In the genomic region with DNA sequence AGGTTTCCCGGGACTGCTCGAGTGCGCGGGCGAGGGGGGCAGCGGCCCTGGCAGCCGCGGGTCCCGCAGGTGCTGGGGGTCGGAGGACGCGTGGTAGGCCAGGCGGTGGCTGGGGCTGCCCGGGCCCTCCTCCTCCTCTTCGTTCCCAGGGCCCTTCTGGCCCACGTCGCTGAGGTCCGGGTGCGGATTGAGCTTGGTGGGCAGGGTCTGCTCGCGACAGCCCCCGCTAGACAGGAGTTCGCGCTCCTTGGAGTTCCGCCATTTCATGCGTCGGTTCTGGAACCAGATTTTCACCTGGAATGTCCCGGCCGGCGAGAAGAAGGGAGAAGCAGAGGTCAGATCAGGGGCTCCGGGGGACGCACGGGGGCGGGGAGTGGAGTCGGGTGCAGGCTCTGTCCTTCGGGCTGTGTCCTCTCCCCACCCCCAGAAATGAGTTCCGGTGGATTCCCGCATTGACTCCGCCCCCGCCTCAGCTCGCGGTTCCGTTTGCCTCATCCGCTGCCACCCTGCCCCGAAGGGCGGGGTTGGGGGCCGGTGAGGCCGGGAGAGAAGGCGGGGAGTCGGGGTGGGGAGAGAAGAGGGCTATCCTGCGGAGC, we compare ENCODE assay signal across 1 cellular context.
TF ChIP-seq lines count a peak whose summit lies in the region.

No MANE protein-coding gene starts in this region.

TF ChIP-seq in GM23338, 12 proteins besides CTCF, POLR2A, EP300 and RAD21 (continued from another document):
- TF ChIP-seq ZNF462 (CRISPR knock-in tag; IDR thresholded peaks at IDR 0.05) = no peak
